ENCODE assay signal across 1 cellular context in genomic region chr6:20670750-20671149, GRCh38.
A peak's percentile ranks its signal among the peaks of the same experiment; 100 is the strongest.
TF ChIP-seq lines count a peak whose summit lies in the region.

No MANE protein-coding gene starts in this region.

TF ChIP-seq in HepG2, 621 proteins besides CTCF, POLR2A, EP300 and RAD21 (continued from another document):
- TF ChIP-seq ZBTB49 (CRISPR knock-in tag; IDR thresholded peaks at IDR 0.05; ENCODE audit: borderline replicate concordance): no peak
- TF ChIP-seq MEIS2 (CRISPR knock-in tag; IDR thresholded peaks at IDR 0.05): no peak
- TF ChIP-seq, protein P1, sequence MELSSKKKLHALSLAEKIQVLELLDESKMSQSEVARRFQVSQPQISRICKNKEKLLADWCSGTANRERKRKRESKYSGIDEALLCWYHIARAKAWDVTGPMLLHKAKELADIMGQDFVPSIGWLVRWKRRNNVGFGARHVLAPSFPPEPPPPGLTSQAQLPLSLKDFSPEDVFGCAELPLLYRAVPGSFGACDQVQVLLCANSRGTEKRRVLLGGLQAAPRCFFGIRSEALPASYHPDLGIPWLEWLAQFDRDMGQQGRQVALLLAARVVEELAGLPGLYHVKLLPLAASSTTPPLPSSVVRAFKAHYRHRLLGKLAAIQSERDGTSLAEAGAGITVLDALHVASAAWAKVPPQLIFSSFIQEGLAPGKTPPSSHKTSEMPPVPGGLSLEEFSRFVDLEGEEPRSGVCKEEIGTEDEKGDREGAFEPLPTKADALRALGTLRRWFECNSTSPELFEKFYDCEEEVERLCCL (CRISPR knock-in tag; IDR thresholded peaks at IDR 0.05; ENCODE audit: borderline replicate concordance): no peak
- TF ChIP-seq CEBPB (IDR thresholded peaks at IDR 0.05; ENCODE audit: borderline replicate concordance, low read depth, low read length): 0 out of 2 replicates have a peak, but pooled peaks have one; percentile 29
- TF ChIP-seq ZC3H4 (CRISPR knock-in tag; IDR thresholded peaks at IDR 0.05; ENCODE audit: borderline replicate concordance): no peak
- no peak for TF ChIP-seq SRSF9 (IDR thresholded peaks at IDR 0.05; ENCODE audit: borderline replicate concordance, insufficient read depth, low read depth, low read length, poor library complexity, severe bottlenecking)
- TF ChIP-seq TGIF2 (CRISPR knock-in tag; IDR thresholded peaks at IDR 0.05): no peak
